13 cellular contexts compared by ENCODE assay signal in genomic region chr21:39805983-39806382, GRCh38.
"Had no signal": no experiment of that assay in that cellular context is flagged by ENCODE, and none has a peak within 500 bp of the region (broad histone marks: within the 10 kb centered on the region; RNA-seq: fewer than 3 reads in every experiment).

No MANE protein-coding gene starts in this region.

- DNase-seq: effector memory CD4-positive, alpha-beta T cell; foreskin melanocyte; head of caudate nucleus; hippocampal formation; mucosa of descending colon; naive thymus-derived CD8-positive, alpha-beta T cell; small intestine; stimulated activated CD4-positive, alpha-beta T cell treated with anti-CD3 and anti-CD28 coated beads, Interleukin-2, amount 100 ng/mL, for 48 hours; stimulated activated CD8-positive, alpha-beta memory T cell treated with anti-CD3 and anti-CD28 coated beads, Interleukin-4, amount 100 ng/mL, for 48 hours; stimulated activated naive CD8-positive, alpha-beta T cell treated with anti-CD3 and anti-CD28 coated beads, Interleukin-15, Interleukin-2, amounts not matched to agents 100 U/mL and 50 U/mL, for 24 hours; thyroid gland had no signal

- H3K27ac ChIP-seq: neutrophil, suprapubic skin, thyroid gland had no signal

- H3K4me3 ChIP-seq: mucosa of descending colon, suprapubic skin, thyroid gland had no signal

- H3K36me3 ChIP-seq: neutrophil, suprapubic skin, thyroid gland had no signal

- H3K4me1 ChIP-seq: suprapubic skin had no signal

- H3K27me3 ChIP-seq: neutrophil, suprapubic skin, thyroid gland had no signal

- H3K9me3 ChIP-seq: mucosa of descending colon, neutrophil, suprapubic skin, thyroid gland had no signal

- ATAC-seq: mucosa of descending colon; naive thymus-derived CD8-positive, alpha-beta T cell; stimulated activated naive CD8-positive, alpha-beta T cell treated with anti-CD3 and anti-CD28 coated beads, Interleukin-15, Interleukin-2, amounts not matched to agents 100 U/mL and 50 U/mL, for 24 hours had no signal
